In genomic region chr5:171975262-171975876, GRCh38 we compare ENCODE assay signal across 11 cellular contexts. TPM values are rescaled to one million over a fixed set of nuclear protein-coding genes. Genes with fewer than 3 reads are reported as not detected.
DNase-seq lines count a peak whose midpoint lies in the region; ATAC-seq and TF ChIP-seq lines count a peak whose summit lies in the region.
"Had no signal": no experiment of that assay in that cellular context is flagged by ENCODE, and none has a peak within 500 bp of the region (broad histone marks: within the 10 kb centered on the region; RNA-seq: fewer than 3 reads in every experiment).

No MANE protein-coding gene starts in this region.

- TF ChIP-seq POLR2A in vagina (IDR thresholded peaks at IDR 0.05), result no peak

- peaks cover 50% of the 10 kb centered on the region for H3K4me1 Mint-ChIP-seq in memory B cell

- peaks cover 39% of the 10 kb centered on the region for H3K4me1 ChIP-seq in vagina

- peaks cover 19% of the 10 kb centered on the region for H3K36me3 Mint-ChIP-seq in memory B cell

- TF ChIP-seq EP300 in Ishikawa (IDR thresholded peaks at IDR 0.05; ENCODE audit: borderline replicate concordance), result no peak

- H3K27me3 Mint-ChIP-seq in memory B cell, result no peaks in the 10 kb centered on the region

- POLR2A ChIA-PET in GM10248 (lab: Yijun Ruan, JAX), result no interaction called here

- no peak for ATAC-seq in memory B cell (ENCODE audit: low read depth)
- no peak for ATAC-seq in GM19351 (IDR thresholded peaks at IDR 0.05; ENCODE audit: unreplicated experiment)
- ATAC-seq: psoas muscle had no signal

- H3K27ac Mint-ChIP-seq in memory B cell, result peak overlapping the region; percentile 77

- peak; percentile 20 for DNase-seq in AG20443 (ENCODE audit: low spot score)
- peak; percentile 47 for DNase-seq in brain microvascular endothelial cell
- no peak for DNase-seq in memory B cell (ENCODE audit: low spot score in 2 of 2)
- DNase-seq in stimulated activated CD4-positive, alpha-beta T cell treated with anti-CD3 and anti-CD28 coated beads, Interleukin-4, amount 100 ng/mL, for 1 hour, result no peak
- DNase-seq in GM10248 (ENCODE audit: extremely low spot score), result no peak
- no peak for DNase-seq in vagina (ENCODE audit: extremely low spot score in 2 of 2)
- DNase-seq: GOT3, NCI-H1105, psoas muscle had no signal

- peak overlapping the region; percentile 33 for H3K4me3 Mint-ChIP-seq in memory B cell

- in situ Hi-C loops in brain microvascular endothelial cell (cut with HindIII; ENCODE audit: low pct_ligation_motif_present, low sequenced_read_pairs), result no loop called here

- H3K9me3 ChIP-seq in vagina, result peaks cover 3% of the 10 kb centered on the region

- intact Hi-C loops in vagina (cut with DNase I), result no loop called here

- H3K36me3 ChIP-seq in brain microvascular endothelial cell (replicated peaks) (no peaks in the 10 kb centered on the region), vagina (no peaks in the 10 kb centered on the region)

- CTCF ChIA-PET in GM10248 (lab: Yijun Ruan, JAX), result interaction anchor here (0.9 kb wide), 1 partner anchor 63 kb away, joined by 3 read pairs; no protein-coding TSS in a partner anchor

- H3K4me3 ChIP-seq in brain microvascular endothelial cell (ENCODE audit: low read depth, low read length) (no peak overlapping the region), vagina (no peak overlapping the region)
- H3K4me3 ChIP-seq: psoas muscle had no signal

- H3K9me3 Mint-ChIP-seq in memory B cell, result no peaks in the 10 kb centered on the region

- no peak for TF ChIP-seq CTCF in brain microvascular endothelial cell (IDR thresholded peaks at IDR 0.05; ENCODE audit: low read depth, low read length, missing control alignments)
- no peak for TF ChIP-seq CTCF in GM10248 (IDR thresholded peaks at IDR 0.05; ENCODE audit: control extremely low read depth, extremely low read depth, low read depth, missing control alignments)
- no peak for TF ChIP-seq CTCF in vagina (IDR thresholded peaks at IDR 0.05)

- H3K27me3 ChIP-seq in brain microvascular endothelial cell (replicated peaks) (no peaks in the 10 kb centered on the region), vagina (no peaks in the 10 kb centered on the region)

- TF ChIP-seq RAD21 in Ishikawa (IDR thresholded peaks at IDR 0.05; ENCODE audit: low read depth), result no peak

- H3K27ac ChIP-seq in brain microvascular endothelial cell, result peak overlapping the region; percentile 44
- no peak overlapping the region for H3K27ac ChIP-seq in vagina
- H3K27ac ChIP-seq: psoas muscle had no signal

TF ChIP-seq in Ishikawa, 13 proteins besides CTCF, POLR2A, EP300 and RAD21:
- no peak for TF ChIP-seq TCF12 (IDR thresholded peaks at IDR 0.05; ENCODE audit: low read depth)
- TF ChIP-seq NFIC (IDR thresholded peaks at IDR 0.05), result peak; percentile 18; the same call in 1 of the 2 replicates

RNA-seq across cellular contexts. Expression of gene FBXW11, which starts 31.1 kb away (rescaled TPM):
- total RNA-seq in vagina, result 40.5 TPM

Comparison
In these comparisons a context has a peak if more than half of its experiments do, and no peak if none do; other contexts are left out.
1. DNase-seq: peak in AG20443 (single experiment) and brain microvascular endothelial cell (single experiment); none in memory B cell (0 of 2), stimulated activated CD4-positive, alpha-beta T cell treated with anti-CD3 and anti-CD28 coated beads, Interleukin-4, amount 100 ng/mL, for 1 hour (single experiment), GM10248 (single experiment) and vagina (0 of 2).